In genomic region chr12:56724989-56725722, GRCh38 we compare ENCODE assay signal across 7 cellular contexts. TPM values are rescaled to one million over a fixed set of nuclear protein-coding genes. Genes with fewer than 3 reads are reported as not detected.
DNase-seq lines count a peak whose midpoint lies in the region; ATAC-seq and TF ChIP-seq lines count a peak whose summit lies in the region.

NACA (minus strand) TSS chr12:56725299; CDS start chr12:56724521, 778 bp downstream.

- H3K27ac ChIP-seq in hepatocyte: peak within 1 kb of the TSS; percentile 96

- peak within 1 kb of the TSS; percentile 79 for H2AFZ ChIP-seq in hepatocyte

- peaks cover 48% of the 10 kb centered on the region for H3K79me2 ChIP-seq in hepatocyte

- peaks cover 30% of the 10 kb centered on the region for H3K4me1 ChIP-seq in hepatocyte (ENCODE audit: insufficient read depth)

- peaks cover 41% of the 10 kb centered on the region for H4K20me1 ChIP-seq in hepatocyte (ENCODE audit: insufficient read depth, poor library complexity, severe bottlenecking)

- 1% methylated on average over 46 of the region's 46 CpGs for WGBS in hepatocyte (ENCODE audit: low lambda C conversion rate, missing lambda C conversion rate)

- H3K4me2 ChIP-seq in hepatocyte: peak within 1 kb of the TSS; percentile 92

- peak within 1 kb of the TSS; percentile 65 for H3K4me3 ChIP-seq in hepatocyte

- no peaks in the 10 kb centered on the region for H3K27me3 ChIP-seq in hepatocyte

- no peak for TF ChIP-seq CTCF in hepatocyte (IDR thresholded peaks at IDR 0.05; ENCODE audit: poor library complexity)

- no peaks in the 10 kb centered on the region for H3K36me3 ChIP-seq in hepatocyte (replicated peaks; ENCODE audit: insufficient read depth, low read depth)

- ATAC-seq in GM18508 (IDR thresholded peaks at IDR 0.05; ENCODE audit: insufficient read depth, unreplicated experiment) (peak; percentile 84), HG03025 (IDR thresholded peaks at IDR 0.05; ENCODE audit: low FRiP score, unreplicated experiment) (peak; percentile 89)

- no peaks in the 10 kb centered on the region for H3K9me2 ChIP-seq in hepatocyte (replicated peaks; ENCODE audit: insufficient read depth)

- peak; percentile 95 to 98 for DNase-seq in NCI-H2081 (lab: John Stamatoyannopoulos, UW)
- DNase-seq in T1000 (lab: John Stamatoyannopoulos, UW): peak; percentile 100
- DNase-seq in astrocyte of the hippocampus (ENCODE audit: low read depth, low spot score): peak; percentile 98
- DNase-seq in hepatocyte (ENCODE audit: low spot score): peak; percentile 97
- peak; percentile 97 for DNase-seq in retina

- no peaks in the 10 kb centered on the region for H3K9me3 ChIP-seq in hepatocyte (ENCODE audit: low read depth)

RNA-seq across cellular contexts. Expression of gene NACA, which starts in this region (rescaled TPM):
- 1,295 and 1,361 TPM in 2 replicates for total RNA-seq in hepatocyte
- polyA plus RNA-seq in hepatocyte: 631 and 655 TPM in 2 replicates

Comparison
In these comparisons a context has a peak if more than half of its experiments do, and no peak if none do; other contexts are left out.
1. Peak in every context shown above with its lines: DNase-seq, ATAC-seq, H3K4me3 ChIP-seq and H3K27ac ChIP-seq.